ENCODE assay signal across 12 cellular contexts in the genomic region with DNA sequence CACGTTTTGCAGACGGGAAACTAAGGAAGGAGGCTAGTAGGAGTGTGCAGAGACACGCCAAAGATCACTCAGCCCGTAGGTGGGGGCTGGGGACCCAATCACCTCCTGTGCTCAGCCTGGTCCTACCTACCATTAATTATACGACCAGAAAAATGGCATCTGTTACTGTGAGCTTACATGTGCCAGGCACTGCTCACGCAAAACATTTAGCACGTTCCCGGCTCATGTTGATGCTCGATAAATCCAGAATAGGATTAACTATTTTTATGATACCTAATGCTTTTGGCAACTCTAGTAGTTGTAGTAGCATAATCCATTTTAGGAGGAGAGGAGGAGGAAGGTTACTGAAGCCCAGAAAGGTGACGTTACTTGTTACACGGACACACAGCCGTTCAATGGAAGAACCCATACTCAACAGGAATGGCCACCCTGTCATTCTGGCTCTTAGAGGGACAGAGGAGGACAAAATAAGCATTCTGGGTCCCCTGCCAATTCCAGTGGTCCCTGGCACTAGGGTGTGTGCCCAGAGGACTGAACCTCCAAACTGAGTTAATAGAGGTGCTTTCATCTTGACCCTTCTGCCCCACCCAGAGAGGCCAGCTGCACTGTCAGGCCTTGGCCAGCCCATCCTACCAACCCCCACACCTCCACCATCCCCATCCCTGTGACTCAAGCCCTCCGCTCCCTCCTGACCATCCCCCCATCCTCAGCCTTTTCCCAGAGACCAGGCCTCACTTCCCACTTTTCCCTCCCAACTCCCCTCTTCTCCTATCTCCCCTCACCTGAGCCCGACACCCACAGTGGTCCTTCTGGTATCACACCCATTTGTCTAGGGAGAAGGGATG. TPM values are rescaled to one million over a fixed set of nuclear protein-coding genes. Genes with fewer than 3 reads are reported as not detected.
A peak's percentile ranks its signal among the peaks of the same experiment; 100 is the strongest.
DNase-seq lines count a peak whose midpoint lies in the region; ATAC-seq, FAIRE-seq and TF ChIP-seq lines count a peak whose summit lies in the region.
"Had no signal": no experiment of that assay in that cellular context is flagged by ENCODE, and none has a peak within 500 bp of the region (broad histone marks: within the 10 kb centered on the region; RNA-seq: fewer than 3 reads in every experiment).

No MANE protein-coding gene starts in this region.

- no peak overlapping the region for H3K23ac ChIP-seq in IMR-90 (ENCODE audit: low read depth, low read length)

- no peak overlapping the region for H3K14ac ChIP-seq in IMR-90 (replicated peaks; ENCODE audit: low read depth, low read length)

- no peak for FAIRE-seq in GM12878 (lab: Jason Lieb, UNC)

- in situ Hi-C loops in IMR-90 (cut with MboI; ENCODE audit: low sequenced_read_pairs) (loop anchor here (10.0 kb wide), 1 partner anchor 119 kb away; no protein-coding TSS in a partner anchor), GM12878 (cut with MboI) (loop anchor here (10.0 kb wide), 1 partner anchor 119 kb away; no protein-coding TSS in a partner anchor)

- H3K4me1 Mint-ChIP-seq in Caco-2 (ENCODE audit: low read depth, unreplicated experiment) (peaks cover 19% of the 10 kb centered on the region), nephron (peaks cover 24% of the 10 kb centered on the region)

- H3K79me2 ChIP-seq in GM12878 (ENCODE audit: control insufficient read depth, insufficient read depth, low read length), result peaks cover under 1% of the 10 kb centered on the region

- dilution Hi-C loops in IMR-90 (cut with HindIII; ENCODE audit: low sequenced_read_pairs, unreplicated experiment), result no loop called here

- H3K36me3 ChIP-seq in Caco-2 (ENCODE audit: control insufficient read depth, insufficient read depth, low read length) (no peaks in the 10 kb centered on the region), IMR-90 (ENCODE audit: control insufficient read depth, insufficient read depth, low read length) (no peaks in the 10 kb centered on the region), GM12878 (ENCODE audit: control insufficient read depth in 2 of 2, insufficient read depth in 2 of 2, low read length in 1 of 2) (no peaks in the 10 kb centered on the region)
- H3K36me3 ChIP-seq: esophagus squamous epithelium had no signal

- BruUV-seq in Caco-2 (replicated peaks; lab: Mats Ljungman, UMichigan), result no TSS peak
- no TSS peak for BruUV-seq in IMR-90 (replicated peaks; lab: Mats Ljungman, UMichigan)
- BruUV-seq in GM12878 (replicated peaks; lab: Mats Ljungman, UMichigan), result no TSS peak

- peaks cover 17% of the 10 kb centered on the region for H3K4me1 ChIP-seq in Caco-2
- peaks cover 10% of the 10 kb centered on the region for H3K4me1 ChIP-seq in IMR-90 (ENCODE audit: control insufficient read depth, insufficient read depth, low read length)
- peaks cover 29% of the 10 kb centered on the region for H3K4me1 ChIP-seq in GM12878 (ENCODE audit: control insufficient read depth, insufficient read depth, low read length)

- 83% methylated on average over 1 of the region's 14 CpGs; no CpG with 5 or more reads in 1 of the 2 experiments for WGBS in IMR-90 (ENCODE audit: extremely low coverage in 2 of 2, insufficient read length in 1 of 2), 2 experiments
- 60% methylated on average over 14 of the region's 14 CpGs for WGBS in GM12878 (ENCODE audit: insufficient coverage, insufficient replicate concordance, low lambda C conversion rate, missing lambda C conversion rate)

- H3K27ac ChIP-seq in IMR-90 (ENCODE audit: insufficient read depth, low read length) (no peak overlapping the region), GM12878 (ENCODE audit: control insufficient read depth, insufficient read depth) (no peak overlapping the region; the same call in 1 of the 2 replicates)
- H3K27ac ChIP-seq: esophagus squamous epithelium had no signal

- H3K36me3 Mint-ChIP-seq in Caco-2 (ENCODE audit: insufficient read depth, unreplicated experiment), result peaks cover 26% of the 10 kb centered on the region
- H3K36me3 Mint-ChIP-seq in nephron (ENCODE audit: low read depth), result no peaks in the 10 kb centered on the region

- H3K4me3 Mint-ChIP-seq in Caco-2 (ENCODE audit: unreplicated experiment), result peak overlapping the region; percentile 70
- H3K4me3 Mint-ChIP-seq in nephron, result peak overlapping the region; percentile 67 to 84 (median 82)

- no peak overlapping the region for H2BK5ac ChIP-seq in IMR-90 (ENCODE audit: low read depth, low read length, poor library complexity, severe bottlenecking)

- no peak overlapping the region for H3K9ac ChIP-seq in IMR-90 (ENCODE audit: low read depth, low read length)
- H3K9ac ChIP-seq in GM12878 (ENCODE audit: control insufficient read depth, insufficient read depth, low read length), result no peak overlapping the region

- TF ChIP-seq EP300 in GM12878 (IDR thresholded peaks at IDR 0.05; ENCODE audit: borderline replicate concordance in 1 of 2, control insufficient read depth in 1 of 2, low read depth in 2 of 2, low read length in 2 of 2), result no peak

- no peak overlapping the region for H4K91ac ChIP-seq in IMR-90 (ENCODE audit: insufficient read depth, low read depth, low read length)

- peaks cover 3% of the 10 kb centered on the region; the same call in 1 of the 2 replicates for H4K20me1 ChIP-seq in IMR-90 (ENCODE audit: insufficient read depth, low read length)
- H4K20me1 ChIP-seq in GM12878 (ENCODE audit: control insufficient read depth, insufficient read depth), result no peaks in the 10 kb centered on the region

- peak overlapping the region; percentile 41 for H3K4me3 ChIP-seq in Caco-2 (ENCODE audit: low read depth, low read length)
- no peak overlapping the region for H3K4me3 ChIP-seq in IMR-90 (ENCODE audit: insufficient read depth, low read depth, low read length)
- H3K4me3 ChIP-seq in GM12878, result peak overlapping the region; percentile 53; the same call in 1 of the 2 replicates

- no peak for TF ChIP-seq RAD21 in IMR-90 (IDR thresholded peaks at IDR 0.05; ENCODE audit: low read length)
- no peak for TF ChIP-seq RAD21 in GM12878 (IDR thresholded peaks at IDR 0.05; ENCODE audit: insufficient read depth, low read depth, low read length)

- H2BK120ac ChIP-seq in IMR-90 (ENCODE audit: low read depth, low read length), result no peak overlapping the region

- H4K5ac ChIP-seq in IMR-90 (ENCODE audit: low read depth, low read length), result no peak overlapping the region

- H3K56ac ChIP-seq in IMR-90 (ENCODE audit: extremely low read depth, insufficient read depth, low read length), result no peak overlapping the region

- H3K27me3 ChIP-seq in Caco-2 (replicated peaks; ENCODE audit: control insufficient read depth, insufficient read depth, low read length), result no peaks in the 10 kb centered on the region
- no peaks in the 10 kb centered on the region for H3K27me3 ChIP-seq in IMR-90 (ENCODE audit: control insufficient read depth, insufficient read depth, low read length)
- H3K27me3 ChIP-seq in GM12878 (replicated peaks in 1 of 2; ENCODE audit: control insufficient read depth in 2 of 2, insufficient read depth in 2 of 2, low read length in 1 of 2), result no peaks in the 10 kb centered on the region

- H3K18ac ChIP-seq in IMR-90 (ENCODE audit: low read depth, low read length), result no peak overlapping the region

- H3K9me3 Mint-ChIP-seq in Caco-2 (ENCODE audit: unreplicated experiment) (no peaks in the 10 kb centered on the region), nephron (no peaks in the 10 kb centered on the region)

- H3K9me3 ChIP-seq in Caco-2 (no peaks in the 10 kb centered on the region), IMR-90 (ENCODE audit: control insufficient read depth, insufficient read depth, low read length) (no peaks in the 10 kb centered on the region), GM12878 (replicated peaks; ENCODE audit: control insufficient read depth, insufficient read depth, low read length) (no peaks in the 10 kb centered on the region)
- H3K9me3 ChIP-seq: esophagus squamous epithelium had no signal

- RAD21 ChIA-PET in GM12878 (lab: Charles Lee; ENCODE audit: unreplicated experiment), result interaction anchor here (0.6 to 4.3 kb wide), 10 partner anchors 13 to 242 kb away, joined by 3 to 47 read pairs (median 4); a partner anchor contains a TSS

- intact Hi-C loops in Caco-2 (cut with micrococcal nuclease; ENCODE audit: unreplicated experiment), result loop anchor here (1.0 to 10.0 kb wide), 2 partner anchors 121 to 149 kb away; a partner anchor contains a TSS
- intact Hi-C loops in IMR-90 (cut with micrococcal nuclease), result loop anchor here (1.0 to 5.0 kb wide), 4 partner anchors 59 to 217 kb away; a partner anchor contains a TSS
- intact Hi-C loops in GM12878 (cut with micrococcal nuclease; ENCODE audit: unreplicated experiment), result loop anchor here (1.0 to 10.0 kb wide), 6 partner anchors 25 to 239 kb away; a partner anchor contains a TSS

- peaks cover 0 to 9% of the 10 kb centered on the region in 2 experiments; a peak in 2 of 4 replicates for H3K79me1 ChIP-seq in IMR-90 (ENCODE audit: low read depth in 1 of 2, low read length in 2 of 2)

- no peak overlapping the region for H2BK15ac ChIP-seq in IMR-90 (ENCODE audit: low read depth, low read length)

- peak overlapping the region; percentile 69 for H2AFZ ChIP-seq in IMR-90 (replicated peaks; ENCODE audit: low read length, poor library complexity)
- H2AFZ ChIP-seq in GM12878 (ENCODE audit: control insufficient read depth, low read depth, low read length), result peak overlapping the region; percentile 51

- DNase-seq in Caco-2, result no peak
- DNase-seq in IMR-90, result no peak
- DNase-seq in GM12878 (ENCODE audit: low read depth, low spot score), result no peak
- DNase-seq in 8988T, result no peak
- no peak for DNase-seq in SK-N-DZ (ENCODE audit: low spot score)
- no peak for DNase-seq in erythroblast (lab: John Stamatoyannopoulos, UW)
- DNase-seq: GF-D8; KBM-7; stimulated activated naive CD4-positive, alpha-beta T cell treated with Interleukin-2 at 50 U/mL for 16 hours had no signal

- no peaks in the 10 kb centered on the region for H3K9me1 ChIP-seq in IMR-90 (ENCODE audit: insufficient read depth, low read length)

- CTCF ChIA-PET in Caco-2 (lab: Charles Lee), result interaction anchor here (0.9 to 3.9 kb wide), 5 partner anchors 34 to 165 kb away, joined by 4 to 77 read pairs (median 50); no protein-coding TSS in a partner anchor
- CTCF ChIA-PET in IMR-90 (lab: Yijun Ruan, JAX), result interaction anchor here (0.6 kb wide), 1 partner anchor 14 kb away, joined by 3 read pairs; no protein-coding TSS in a partner anchor
- CTCF ChIA-PET in GM12878 (lab: Yijun Ruan, JAX), result interaction anchor here (0.7 to 3.9 kb wide), 26 partner anchors 20 to 216 kb away, joined by 3 to 43 read pairs (median 4); a partner anchor contains a TSS

- peak overlapping the region; percentile 27; the same call in 1 of the 2 replicates for H3K4ac ChIP-seq in IMR-90 (ENCODE audit: low read depth, low read length)

- H4K8ac ChIP-seq in IMR-90 (ENCODE audit: low read depth in 2 of 2, low read length in 2 of 2), result no peak overlapping the region

- H3K4me2 ChIP-seq in IMR-90 (ENCODE audit: low read depth, low read length), result no peak overlapping the region
- peak overlapping the region; percentile 81 for H3K4me2 ChIP-seq in GM12878 (ENCODE audit: control insufficient read depth, insufficient read depth)

- H3K27ac Mint-ChIP-seq in Caco-2 (ENCODE audit: unreplicated experiment), result no peak overlapping the region
- H3K27ac Mint-ChIP-seq in nephron, result peak overlapping the region in 1 of 3 experiments; percentile 10

- H2BK20ac ChIP-seq in IMR-90 (ENCODE audit: low read depth, low read length), result no peak overlapping the region

- TF ChIP-seq POLR2A in IMR-90 (IDR thresholded peaks at IDR 0.05; ENCODE audit: low read depth, low read length) (no peak), GM12878 (IDR thresholded peaks at IDR 0.05; ENCODE audit: low read depth, low read length) (no peak), erythroblast (IDR thresholded peaks at IDR 0.05; ENCODE audit: low read length) (no peak)

- POLR2A ChIA-PET in Caco-2 (lab: Charles Lee), result interaction anchor here (0.9 kb wide), 1 partner anchor 48 kb away, joined by 4 read pairs; a partner anchor contains a TSS
- POLR2A ChIA-PET in IMR-90 (lab: Charles Lee; ENCODE audit: unreplicated experiment), result no interaction called here
- POLR2A ChIA-PET in GM12878 (lab: Charles Lee), result interaction anchor here (1.0 to 3.7 kb wide), 5 partner anchors 24 to 204 kb away, joined by 3 to 20 read pairs (median 7); a partner anchor contains a TSS

- ATAC-seq in IMR-90 (ENCODE audit: low read depth), result no peak
- no peak for ATAC-seq in GM12878
- no peak for ATAC-seq in GM21619 (IDR thresholded peaks at IDR 0.05; ENCODE audit: unreplicated experiment)

- H2AK5ac ChIP-seq in IMR-90 (ENCODE audit: low read depth, low read length), result 0 out of 2 replicates have a peak overlapping the region, but pooled peaks have one; percentile 6

- H3K27me3 Mint-ChIP-seq in Caco-2 (ENCODE audit: insufficient read depth, unreplicated experiment) (no peaks in the 10 kb centered on the region), nephron (ENCODE audit: low read depth) (peaks cover 35% of the 10 kb centered on the region)

- SMC1A ChIA-PET in GM12878 (lab: Charles Lee; ENCODE audit: uncharacterized antibody, unreplicated experiment), result interaction anchor here (0.6 to 5.3 kb wide), 9 partner anchors 29 to 216 kb away, joined by 3 to 39 read pairs (median 4); a partner anchor contains a TSS

- TF ChIP-seq CTCF in Caco-2 (IDR thresholded peaks at IDR 0.05; ENCODE audit: insufficient read depth in 1 of 2, low read depth in 1 of 2, low read length in 1 of 2, severe bottlenecking in 1 of 2, unreplicated experiment in 1 of 2) (no peak), IMR-90 (conservative IDR thresholded peaks at IDR 0.05; ENCODE audit: low read depth, low read length) (no peak), GM12878 (IDR thresholded peaks at IDR 0.05 in 2 of 3, conservative IDR thresholded peaks at IDR 0.05 in 1 of 3; ENCODE audit: control insufficient read depth in 2 of 3, extremely low read depth in 1 of 3, insufficient read depth in 1 of 3, low read depth in 3 of 3, low read length in 3 of 3) (no peak), nephron (IDR thresholded peaks at IDR 0.05; ENCODE audit: unreplicated experiment in 3 of 3) (no peak)

- H2AK9ac ChIP-seq in IMR-90 (replicated peaks; ENCODE audit: low read depth, low read length, poor library complexity), result no peak overlapping the region

RNA-seq across cellular contexts. Expression of a gene that starts 5.0 kb away (rescaled TPM):
- total RNA-seq in Caco-2 (2022) (33.9 and 38.8 TPM in 2 replicates), IMR-90 (2012; rRNA removed) (11.1 and 11.8 TPM in 2 replicates), GM12878 (2014; rRNA removed) (44.0 and 46.7 TPM in 2 replicates), GM12878 (2014; rRNA removed; fragmentation: Illumina TruSeq; extraction: Trizol) (23.4 and 23.8 TPM in 2 replicates), GM12878 (2021) (64.0 and 72.2 TPM in 2 replicates)
- polyA plus RNA-seq in IMR-90 (2012; rRNA removed) (25.3 and 26.0 TPM in 2 replicates), GM12878 (2011; rRNA removed) (28.4 and 47.7 TPM in 2 replicates), GM12878 (2014; fragmentation: Illumina TruSeq; extraction: Trizol) (18.2 and 25.3 TPM in 2 replicates), GM12878 (2014; fragmentation: Nextera tagmentation; extraction: Ambion mirVana) (1 to 10 TPM; 1.6 to 2.2 TPM), GM12878 (2014; rRNA removed) (56.1 and 56.6 TPM in 2 replicates), GM12878 (2016; fragmentation: Nextera tagmentation; extraction: Ambion mirVana) (10 to 100 TPM; 27.4 to 27.6 TPM)
- 16.1 and 17.7 TPM in 2 replicates for polyA plus RNA-seq in IMR-90 (2012; cell fraction: cytosol; rRNA removed)
- polyA plus RNA-seq in IMR-90 (2012; cell fraction: nucleus; rRNA removed; ENCODE audit: low replicate concordance), result 126 and 168 TPM in 2 replicates
- 163 and 188 TPM in 2 replicates for total RNA-seq in GM12878 (2013; cell fraction: nucleolus; rRNA removed)
- polyA plus RNA-seq in GM12878 (2011; ENCODE audit: low read depth), result 29.8 TPM
- 56.3 and 65.9 TPM in 2 replicates for polyA plus RNA-seq in GM12878 (2011; cell fraction: cytosol; rRNA removed)
- polyA plus RNA-seq in GM12878 (2011; cell fraction: nucleus; rRNA removed), result 324 and 327 TPM in 2 replicates
- polyA plus RNA-seq in GM12878 (2012), result 60.4 and 77.9 TPM in 2 replicates
- 48.7 and 64.3 TPM in 2 replicates for polyA minus RNA-seq in GM12878 (2011; rRNA and poly(A)+ RNA removed)
- 22.5 and 26.9 TPM in 2 replicates for polyA minus RNA-seq in GM12878 (2011; cell fraction: cytosol; rRNA and poly(A)+ RNA removed)
- polyA minus RNA-seq in GM12878 (2011; cell fraction: nucleus; rRNA and poly(A)+ RNA removed), result 71.6 and 94.8 TPM in 2 replicates
- polyA plus RNA-seq in SK-N-DZ (2014; cell fraction: cytosol; rRNA removed), result 13.8 and 15.8 TPM in 2 replicates
- 74.0 and 82.6 TPM in 2 replicates for polyA plus RNA-seq in SK-N-DZ (2014; cell fraction: nucleus; rRNA removed)

RNA-seq across cellular contexts. Expression of a gene that starts 23.9 kb away (rescaled TPM):
- total RNA-seq in Caco-2 (2022) (2.6 and 4.6 TPM in 2 replicates), IMR-90 (2012; rRNA removed) (0.18 and 0.28 TPM in 2 replicates), GM12878 (2014; rRNA removed) (14.5 and 17.8 TPM in 2 replicates), GM12878 (2014; rRNA removed; fragmentation: Illumina TruSeq; extraction: Trizol) (17.9 and 18.0 TPM in 2 replicates), GM12878 (2021) (22.1 and 25.6 TPM in 2 replicates)
- polyA plus RNA-seq in IMR-90 (2012; rRNA removed) (0.63 and 1.2 TPM in 2 replicates), GM12878 (2011; rRNA removed) (12.3 and 13.8 TPM in 2 replicates), GM12878 (2014; fragmentation: Illumina TruSeq; extraction: Trizol) (10.5 and 13.6 TPM in 2 replicates), GM12878 (2014; fragmentation: Nextera tagmentation; extraction: Ambion mirVana) (1 to 10 TPM; 1.7 TPM), GM12878 (2014; rRNA removed) (26.3 and 27.1 TPM in 2 replicates), GM12878 (2016; fragmentation: Nextera tagmentation; extraction: Ambion mirVana) (1 to 10 TPM; 4.2 to 5.4 TPM)
- 0.35 and 0.55 TPM in 2 replicates for polyA plus RNA-seq in IMR-90 (2012; cell fraction: cytosol; rRNA removed)
- 13.9 and 14.7 TPM in 2 replicates for polyA plus RNA-seq in IMR-90 (2012; cell fraction: nucleus; rRNA removed; ENCODE audit: low replicate concordance)
- total RNA-seq in GM12878 (2013; cell fraction: nucleolus; rRNA removed), result 85.9 and 95.2 TPM in 2 replicates
- polyA plus RNA-seq in GM12878 (2011; ENCODE audit: low read depth), result 19.2 TPM
- 9.7 and 14.7 TPM in 2 replicates for polyA plus RNA-seq in GM12878 (2011; cell fraction: cytosol; rRNA removed)
- polyA plus RNA-seq in GM12878 (2011; cell fraction: nucleus; rRNA removed), result 121 and 135 TPM in 2 replicates
- 31.5 and 53.5 TPM in 2 replicates for polyA plus RNA-seq in GM12878 (2012)
- polyA minus RNA-seq in GM12878 (2011; rRNA and poly(A)+ RNA removed), result 19.0 and 34.2 TPM in 2 replicates
- 7.2 and 8.6 TPM in 2 replicates for polyA minus RNA-seq in GM12878 (2011; cell fraction: cytosol; rRNA and poly(A)+ RNA removed)
- polyA minus RNA-seq in GM12878 (2011; cell fraction: nucleus; rRNA and poly(A)+ RNA removed), result 47.6 and 63.2 TPM in 2 replicates
- polyA plus RNA-seq in SK-N-DZ (2014; cell fraction: cytosol; rRNA removed), result 0.53 and 2.0 TPM in 2 replicates
- 4.6 and 14.6 TPM in 2 replicates for polyA plus RNA-seq in SK-N-DZ (2014; cell fraction: nucleus; rRNA removed)

RNA-seq across cellular contexts. Expression of a gene that starts 42.1 kb away (rescaled TPM):
- total RNA-seq in Caco-2 (2022), result not detected in 2 replicates
- total RNA-seq in IMR-90 (2012; rRNA removed), result not detected in 2 replicates
- polyA plus RNA-seq in IMR-90 (2012; rRNA removed), result 0.02 and 0.04 TPM in 2 replicates
- polyA plus RNA-seq in IMR-90 (2012; cell fraction: cytosol; rRNA removed), result 0.02 and 0.07 TPM in 2 replicates
- polyA plus RNA-seq in IMR-90 (2012; cell fraction: nucleus; rRNA removed; ENCODE audit: low replicate concordance), result 0.16 and 0.17 TPM in 2 replicates
- total RNA-seq in GM12878 (2013; cell fraction: nucleolus; rRNA removed), result 0.10 TPM in 1 of 2 replicates, not detected in the other
- total RNA-seq in GM12878 (2014; rRNA removed), result not detected in 2 replicates
- total RNA-seq in GM12878 (2014; rRNA removed; fragmentation: Illumina TruSeq; extraction: Trizol), result not detected in 2 replicates
- not detected in 2 replicates for total RNA-seq in GM12878 (2021)
- not detected for polyA plus RNA-seq in GM12878 (2011; ENCODE audit: low read depth)
- not detected in 2 replicates for polyA plus RNA-seq in GM12878 (2011; rRNA removed)
- polyA plus RNA-seq in GM12878 (2011; cell fraction: cytosol; rRNA removed), result 0.07 TPM in 1 of 2 replicates, not detected in the other
- 0.12 and 0.13 TPM in 2 replicates for polyA plus RNA-seq in GM12878 (2011; cell fraction: nucleus; rRNA removed)
- polyA plus RNA-seq in GM12878 (2012), result not detected in 2 replicates
- polyA plus RNA-seq in GM12878 (2014; fragmentation: Illumina TruSeq; extraction: Trizol), result not detected in 2 replicates
- polyA plus RNA-seq in GM12878 (2014; fragmentation: Nextera tagmentation; extraction: Ambion mirVana), result not detected
- 0.03 TPM in 1 of 2 replicates, not detected in the other for polyA plus RNA-seq in GM12878 (2014; rRNA removed)
- not detected for polyA plus RNA-seq in GM12878 (2016; fragmentation: Nextera tagmentation; extraction: Ambion mirVana)
- polyA minus RNA-seq in GM12878 (2011; rRNA and poly(A)+ RNA removed), result not detected in 2 replicates
- polyA minus RNA-seq in GM12878 (2011; cell fraction: cytosol; rRNA and poly(A)+ RNA removed), result not detected in 2 replicates
- not detected in 2 replicates for polyA minus RNA-seq in GM12878 (2011; cell fraction: nucleus; rRNA and poly(A)+ RNA removed)
- polyA plus RNA-seq in SK-N-DZ (2014; cell fraction: cytosol; rRNA removed), result 1.3 and 1.7 TPM in 2 replicates
- polyA plus RNA-seq in SK-N-DZ (2014; cell fraction: nucleus; rRNA removed), result 0.62 and 1.2 TPM in 2 replicates

RNA-seq across cellular contexts. Expression of a gene that starts 47.6 kb away (rescaled TPM):
- total RNA-seq in Caco-2 (2022) (579 and 587 TPM in 2 replicates), IMR-90 (2012; rRNA removed) (877 and 974 TPM in 2 replicates), GM12878 (2014; rRNA removed) (600 and 677 TPM in 2 replicates), GM12878 (2014; rRNA removed; fragmentation: Illumina TruSeq; extraction: Trizol) (526 and 536 TPM in 2 replicates), GM12878 (2021) (806 and 844 TPM in 2 replicates)
- polyA plus RNA-seq in IMR-90 (2012; rRNA removed) (587 and 623 TPM in 2 replicates), GM12878 (2011; rRNA removed) (939 and 1,096 TPM in 2 replicates), GM12878 (2014; fragmentation: Illumina TruSeq; extraction: Trizol) (529 and 569 TPM in 2 replicates), GM12878 (2014; fragmentation: Nextera tagmentation; extraction: Ambion mirVana) (1,000 to 10,000 TPM; 3,237 to 3,621 TPM), GM12878 (2014; rRNA removed) (736 and 920 TPM in 2 replicates), GM12878 (2016; fragmentation: Nextera tagmentation; extraction: Ambion mirVana) (1,000 to 10,000 TPM; 1,262 to 1,451 TPM)
- polyA plus RNA-seq in IMR-90 (2012; cell fraction: cytosol; rRNA removed), result 388 and 831 TPM in 2 replicates
- 88.5 and 316 TPM in 2 replicates for polyA plus RNA-seq in IMR-90 (2012; cell fraction: nucleus; rRNA removed; ENCODE audit: low replicate concordance)
- total RNA-seq in GM12878 (2013; cell fraction: nucleolus; rRNA removed), result 19.1 and 20.3 TPM in 2 replicates
- 1,217 TPM for polyA plus RNA-seq in GM12878 (2011; ENCODE audit: low read depth)
- polyA plus RNA-seq in GM12878 (2011; cell fraction: cytosol; rRNA removed), result 658 and 666 TPM in 2 replicates
- 281 and 330 TPM in 2 replicates for polyA plus RNA-seq in GM12878 (2011; cell fraction: nucleus; rRNA removed)
- 408 and 604 TPM in 2 replicates for polyA plus RNA-seq in GM12878 (2012)
- polyA minus RNA-seq in GM12878 (2011; rRNA and poly(A)+ RNA removed), result 108 and 145 TPM in 2 replicates
- 68.6 and 75.2 TPM in 2 replicates for polyA minus RNA-seq in GM12878 (2011; cell fraction: cytosol; rRNA and poly(A)+ RNA removed)
- polyA minus RNA-seq in GM12878 (2011; cell fraction: nucleus; rRNA and poly(A)+ RNA removed), result 41.1 and 50.2 TPM in 2 replicates
- polyA plus RNA-seq in SK-N-DZ (2014; cell fraction: cytosol; rRNA removed), result 612 and 851 TPM in 2 replicates
- 422 and 469 TPM in 2 replicates for polyA plus RNA-seq in SK-N-DZ (2014; cell fraction: nucleus; rRNA removed)

RNA-seq across cellular contexts. Expression of a gene that starts 48.3 kb away (rescaled TPM):
- total RNA-seq in Caco-2 (2022) (16.9 and 20.2 TPM in 2 replicates), IMR-90 (2012; rRNA removed) (6.6 and 7.8 TPM in 2 replicates), GM12878 (2014; rRNA removed) (17.5 and 19.4 TPM in 2 replicates), GM12878 (2014; rRNA removed; fragmentation: Illumina TruSeq; extraction: Trizol) (6.9 and 7.6 TPM in 2 replicates), GM12878 (2021) (22.6 and 23.9 TPM in 2 replicates)
- polyA plus RNA-seq in IMR-90 (2012; rRNA removed) (11.5 and 12.1 TPM in 2 replicates), GM12878 (2011; rRNA removed) (6.1 and 11.3 TPM in 2 replicates), GM12878 (2014; fragmentation: Illumina TruSeq; extraction: Trizol) (7.4 and 9.0 TPM in 2 replicates), GM12878 (2014; fragmentation: Nextera tagmentation; extraction: Ambion mirVana) (1 to 10 TPM; 1.1 to 1.7 TPM), GM12878 (2014; rRNA removed) (21.0 and 24.1 TPM in 2 replicates), GM12878 (2016; fragmentation: Nextera tagmentation; extraction: Ambion mirVana) (10 to 100 TPM; 11.1 to 12.6 TPM)
- polyA plus RNA-seq in IMR-90 (2012; cell fraction: cytosol; rRNA removed), result 7.4 and 10.5 TPM in 2 replicates
- polyA plus RNA-seq in IMR-90 (2012; cell fraction: nucleus; rRNA removed; ENCODE audit: low replicate concordance), result 14.3 and 20.0 TPM in 2 replicates
- total RNA-seq in GM12878 (2013; cell fraction: nucleolus; rRNA removed), result 10.1 and 11.3 TPM in 2 replicates
- polyA plus RNA-seq in GM12878 (2011; ENCODE audit: low read depth), result 8.6 TPM
- polyA plus RNA-seq in GM12878 (2011; cell fraction: cytosol; rRNA removed), result 21.2 and 21.3 TPM in 2 replicates
- polyA plus RNA-seq in GM12878 (2011; cell fraction: nucleus; rRNA removed), result 61.2 and 61.4 TPM in 2 replicates
- polyA plus RNA-seq in GM12878 (2012), result 13.0 and 16.8 TPM in 2 replicates
- polyA minus RNA-seq in GM12878 (2011; rRNA and poly(A)+ RNA removed), result 9.5 and 15.0 TPM in 2 replicates
- 6.7 and 7.9 TPM in 2 replicates for polyA minus RNA-seq in GM12878 (2011; cell fraction: cytosol; rRNA and poly(A)+ RNA removed)
- 9.9 and 10.3 TPM in 2 replicates for polyA minus RNA-seq in GM12878 (2011; cell fraction: nucleus; rRNA and poly(A)+ RNA removed)
- 13.2 and 17.4 TPM in 2 replicates for polyA plus RNA-seq in SK-N-DZ (2014; cell fraction: cytosol; rRNA removed)
- 25.7 and 29.0 TPM in 2 replicates for polyA plus RNA-seq in SK-N-DZ (2014; cell fraction: nucleus; rRNA removed)
